1 cellular context compared by ENCODE assay signal in genomic region chr14:62691613-62692489, GRCh38.
TF ChIP-seq lines count a peak whose summit lies in the region.

No MANE protein-coding gene starts in this region.

TF ChIP-seq in A549, 52 proteins besides CTCF, POLR2A, EP300 and RAD21 (continued from another document):
- TF ChIP-seq HMGXB4 (CRISPR knock-in tag; IDR thresholded peaks at IDR 0.05; ENCODE audit: borderline replicate concordance), result no peak
- no peak for TF ChIP-seq KDM1A (IDR thresholded peaks at IDR 0.05; ENCODE audit: low read depth)
- no peak for TF ChIP-seq ATOH8 (CRISPR knock-in tag; IDR thresholded peaks at IDR 0.05; ENCODE audit: low read depth)
- no peak for TF ChIP-seq POLR2AphosphoS2 (conservative IDR thresholded peaks at IDR 0.05; ENCODE audit: low read length)
- TF ChIP-seq ESRRA (IDR thresholded peaks at IDR 0.05; ENCODE audit: borderline replicate concordance, low read length), result no peak
- peak; percentile 84; the same call in 2 of the 3 replicates for TF ChIP-seq BCL3 (IDR thresholded peaks at IDR 0.05)
